In the genomic region with DNA sequence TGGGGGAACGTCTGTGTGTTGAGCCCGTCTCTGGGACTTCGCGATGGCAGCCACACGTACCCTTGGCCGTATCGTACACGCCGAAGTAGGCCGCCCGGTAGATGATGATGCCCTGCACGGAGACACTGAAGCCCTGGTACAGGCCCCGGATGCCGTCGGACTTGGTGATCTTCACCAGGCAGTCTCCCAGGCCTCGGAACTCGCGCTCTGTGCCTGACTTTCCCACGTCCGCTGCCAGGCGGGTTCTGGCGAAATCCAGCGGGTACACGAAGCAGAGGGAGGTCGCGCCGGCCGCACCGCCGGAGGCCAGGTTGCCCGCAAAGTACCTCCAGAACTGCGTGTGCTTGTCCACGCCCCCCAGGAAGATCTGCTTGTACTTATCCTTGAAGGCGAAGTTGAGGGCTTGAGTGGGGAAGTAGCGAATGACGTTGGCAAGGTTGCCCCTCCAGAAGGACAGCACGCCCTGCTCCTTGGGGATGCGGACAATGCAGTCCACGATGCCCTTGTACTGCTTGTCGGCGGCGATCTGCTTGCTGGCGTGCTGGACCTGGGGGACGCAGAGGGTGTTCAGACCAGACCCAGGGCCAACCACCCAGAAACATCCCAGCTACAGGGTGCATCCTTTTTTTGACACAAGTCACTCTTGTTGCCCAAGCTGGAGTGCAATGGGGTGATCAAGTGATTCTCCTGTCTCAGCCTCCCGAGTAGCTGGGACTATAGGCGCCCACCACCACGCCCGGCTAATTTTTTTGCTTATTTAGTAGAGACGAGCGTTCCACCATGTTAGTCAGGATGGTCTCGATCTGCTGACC, we compare ENCODE assay signal across 9 cellular contexts. TPM values are rescaled to one million over a fixed set of nuclear protein-coding genes. Genes with fewer than 3 reads are reported as not detected.
DNase-seq lines count a peak whose midpoint lies in the region; ATAC-seq and TF ChIP-seq lines count a peak whose summit lies in the region.
"Had no signal": no experiment of that assay in that cellular context is flagged by ENCODE, and none has a peak within 500 bp of the region (broad histone marks: within the 10 kb centered on the region; RNA-seq: fewer than 3 reads in every experiment).

No MANE protein-coding gene starts in this region.

- H3K9me3 Mint-ChIP-seq in T-helper 1 cell treated with Interleukin-12 subunit alpha and Interleukin-12 subunit beta and Interleukin-4 antibody, amounts not matched to agents 30 μg/mL and 1 μg/mL, for 36 hours: no peaks in the 10 kb centered on the region
- no peaks in the 10 kb centered on the region for H3K9me3 Mint-ChIP-seq in WTC11

- peaks cover 0 to 50% of the 10 kb centered on the region in 2 donors for H3K4me1 ChIP-seq in right atrium auricular region

- no peak overlapping the region for H3K27ac ChIP-seq in right atrium auricular region

- POLR2A ChIA-PET in WTC11 (lab: Charles Lee): no interaction called here

- H3K27me3 ChIP-seq in right atrium auricular region: no peaks in the 10 kb centered on the region

- TF ChIP-seq CTCF in WTC11 (IDR thresholded peaks at IDR 0.05) (no peak), right atrium auricular region (IDR thresholded peaks at IDR 0.05) (no peak)

- H3K4me3 ChIP-seq in right atrium auricular region: no peak overlapping the region

- H3K36me3 Mint-ChIP-seq in T-helper 1 cell treated with Interleukin-12 subunit alpha and Interleukin-12 subunit beta and Interleukin-4 antibody, amounts not matched to agents 30 μg/mL and 1 μg/mL, for 36 hours (ENCODE audit: low read depth): peaks cover 51% of the 10 kb centered on the region
- H3K36me3 Mint-ChIP-seq in WTC11: peaks cover 63% of the 10 kb centered on the region

- CTCF ChIA-PET in WTC11 (lab: Charles Lee): no interaction called here

- H3K36me3 ChIP-seq in right atrium auricular region: peaks cover 66% of the 10 kb centered on the region

- peak overlapping the region; percentile 21 for H3K4me3 Mint-ChIP-seq in T-helper 1 cell treated with Interleukin-12 subunit alpha and Interleukin-12 subunit beta and Interleukin-4 antibody, amounts not matched to agents 30 μg/mL and 1 μg/mL, for 36 hours
- H3K4me3 Mint-ChIP-seq in WTC11: peak overlapping the region; percentile 47

- intact Hi-C loops in sciatic nerve (cut with DNase I): no loop called here

- DNase-seq in T-helper 1 cell: no peak
- peak; percentile 8 for DNase-seq in WTC11 (ENCODE audit: low spot score)
- peak; percentile 57 for DNase-seq in right atrium auricular region (ENCODE audit: low spot score)
- DNase-seq in sciatic nerve (ENCODE audit: low spot score): peak; percentile 57
- no peak for DNase-seq in NCI-H69 (lab: John Stamatoyannopoulos, UW)
- no peak for DNase-seq in Ammon's horn (ENCODE audit: low spot score)
- DNase-seq: PC-3 had no signal

- ATAC-seq in WTC11: no peak
- no peak for ATAC-seq in sciatic nerve
- ATAC-seq in GM19395 (IDR thresholded peaks at IDR 0.05; ENCODE audit: unreplicated experiment): no peak
- ATAC-seq: PC-3 had no signal

- no peaks in the 10 kb centered on the region for H3K9me3 ChIP-seq in right atrium auricular region

- H3K27ac Mint-ChIP-seq in T-helper 1 cell treated with Interleukin-12 subunit alpha and Interleukin-12 subunit beta and Interleukin-4 antibody, amounts not matched to agents 30 μg/mL and 1 μg/mL, for 36 hours: no peak overlapping the region
- H3K27ac Mint-ChIP-seq in WTC11: no peak overlapping the region; the same call in 1 of the 2 replicates

- H3K4me1 Mint-ChIP-seq in T-helper 1 cell treated with Interleukin-12 subunit alpha and Interleukin-12 subunit beta and Interleukin-4 antibody, amounts not matched to agents 30 μg/mL and 1 μg/mL, for 36 hours (ENCODE audit: low read depth): peaks cover 19% of the 10 kb centered on the region
- peaks cover 37% of the 10 kb centered on the region for H3K4me1 Mint-ChIP-seq in WTC11

- H3K27me3 Mint-ChIP-seq in T-helper 1 cell treated with Interleukin-12 subunit alpha and Interleukin-12 subunit beta and Interleukin-4 antibody, amounts not matched to agents 30 μg/mL and 1 μg/mL, for 36 hours (ENCODE audit: low read depth): no peaks in the 10 kb centered on the region
- no peaks in the 10 kb centered on the region for H3K27me3 Mint-ChIP-seq in WTC11 (ENCODE audit: low read depth)

TF ChIP-seq in WTC11, 78 proteins besides CTCF, POLR2A, EP300 and RAD21:
- 0 out of 2 replicates have a peak, but pooled peaks have one; percentile 39 for TF ChIP-seq ATF1 (CRISPR knock-in tag; IDR thresholded peaks at IDR 0.05)
- TF ChIP-seq, protein P1, sequence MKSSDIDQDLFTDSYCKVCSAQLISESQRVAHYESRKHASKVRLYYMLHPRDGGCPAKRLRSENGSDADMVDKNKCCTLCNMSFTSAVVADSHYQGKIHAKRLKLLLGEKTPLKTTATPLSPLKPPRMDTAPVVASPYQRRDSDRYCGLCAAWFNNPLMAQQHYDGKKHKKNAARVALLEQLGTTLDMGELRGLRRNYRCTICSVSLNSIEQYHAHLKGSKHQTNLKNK (CRISPR knock-in tag; IDR thresholded peaks at IDR 0.05): no peak

RNA-seq across cellular contexts. Expression of a gene that starts 2.5 kb away (rescaled TPM):
- total RNA-seq in WTC11 (2021): 627 to 722 TPM (median 720 TPM) in 3 replicates
- total RNA-seq in right atrium auricular region: 100 to 1,000 TPM; 109 to 157 TPM
- 167 TPM for total RNA-seq in sciatic nerve

RNA-seq across cellular contexts. Expression of a gene that starts 52.8 kb away (rescaled TPM):
- total RNA-seq in WTC11 (2021) (0.26 to 0.48 TPM in 2 of 3 replicates, not detected in the other), right atrium auricular region (1 to 10 TPM; 2.4 to 3.2 TPM), sciatic nerve (17.5 TPM)
- total RNA-seq: PC-3 had no signal

Comparison
In these comparisons a context has a peak if more than half of its experiments do, and no peak if none do; other contexts are left out.
1. DNase-seq: peak in WTC11 (single experiment), right atrium auricular region (single experiment) and sciatic nerve (single experiment); none in T-helper 1 cell (0 of 5), NCI-H69 (single experiment) and Ammon's horn (single experiment).